ENCODE assay signal across 9 cellular contexts in genomic region chr7:151249034-151249731, GRCh38. TPM values are rescaled to one million over a fixed set of nuclear protein-coding genes. Genes with fewer than 3 reads are reported as not detected.
DNase-seq lines count a peak whose midpoint lies in the region; ATAC-seq, FAIRE-seq and TF ChIP-seq lines count a peak whose summit lies in the region.
"Had no signal": no experiment of that assay in that cellular context is flagged by ENCODE, and none has a peak within 500 bp of the region (broad histone marks: within the 10 kb centered on the region; RNA-seq: fewer than 3 reads in every experiment).

No MANE protein-coding gene starts in this region.

- peak overlapping the region; percentile 23 to 64 (median 52) for H3K4me3 ChIP-seq in pancreas

- no peak for TF ChIP-seq CTCF in pancreas (IDR thresholded peaks at IDR 0.05)

- peak; percentile 56 for DNase-seq in ELR (ENCODE audit: low read depth)
- peak; percentile 40 for DNase-seq in NCI-H226
- peak; percentile 45 for DNase-seq in amniotic epithelial cell (ENCODE audit: low read depth)
- peak; percentile 74 for DNase-seq in left cardiac atrium
- DNase-seq in pancreas = peak; percentile 54 to 84 (median 66)
- no peak for DNase-seq in KG1 (lab: John Stamatoyannopoulos, UW)
- DNase-seq in activated CD4-positive, CD25-positive, alpha-beta regulatory T cell (lab: John Stamatoyannopoulos, UW) = no peak
- no peak for DNase-seq in NCI-H82 (lab: John Stamatoyannopoulos, UW)

- intact Hi-C loops in left cardiac atrium (cut with DNase I) (loop anchor here (5.0 kb wide), 1 partner anchor 53 kb away; no protein-coding TSS in a partner anchor), pancreas (cut with DNase I) (loop anchor here in 1 of 3 donors (10.0 kb wide), 1 partner anchor 56 kb away; no protein-coding TSS in a partner anchor)

- H3K9me3 ChIP-seq in pancreas = no peaks in the 10 kb centered on the region

- no peaks in the 10 kb centered on the region for H3K27me3 ChIP-seq in pancreas

- WGBS in pancreas, 2 donors = 4 to 5% methylated on average over 29 to 45 of the region's 45 CpGs

- H3K27ac ChIP-seq in pancreas = peak overlapping the region; percentile 80 to 88 (median 82)

- no peaks in the 10 kb centered on the region for H3K36me3 ChIP-seq in pancreas

- H3K4me1 ChIP-seq in pancreas = peaks cover 25 to 34% (median 30%) of the 10 kb centered on the region in 3 donors

- ATAC-seq in left cardiac atrium (peak; percentile 15 to 27), pancreas (peak; percentile 22 to 44 (median 34))

- no peak for FAIRE-seq in pancreas (lab: Jason Lieb, UNC)

RNA-seq across cellular contexts. Expression of gene SMARCD3, which starts 0.7 kb away (rescaled TPM):
- total RNA-seq in left cardiac atrium (100 to 1,000 TPM in 1 of 2 donors, 10 to 100 TPM in 1; 95.5 to 107 TPM), pancreas (10 to 100 TPM; 13.0 to 30.8 (median 15.3) TPM)
- polyA plus RNA-seq in pancreas = 10 to 100 TPM; 46.6 to 69.9 TPM

RNA-seq across cellular contexts. Expression of gene CHPF2, which starts 16.9 kb away (rescaled TPM):
- 10 to 100 TPM; 15.0 to 34.5 TPM for total RNA-seq in left cardiac atrium
- 10 to 100 TPM; 12.8 to 27.9 (median 18.9) TPM for total RNA-seq in pancreas
- 10 to 100 TPM; 35.3 to 38.6 TPM for polyA plus RNA-seq in pancreas

RNA-seq across cellular contexts. Expression of gene ABCF2, which starts 22.2 kb away (rescaled TPM):
- total RNA-seq in left cardiac atrium = 10 to 100 TPM; 21.4 to 33.6 TPM
- 10 to 100 TPM in 4 of 6 donors, 1 to 10 TPM in 2; 7.1 to 13.6 (median 11.9) TPM for total RNA-seq in pancreas
- polyA plus RNA-seq in pancreas = 10 to 100 TPM in 1 of 2 donors, 1 to 10 TPM in 1; 9.7 to 10.9 TPM

RNA-seq across cellular contexts. Expression of gene H2BK1, which starts 38.9 kb away (rescaled TPM):
- total RNA-seq in left cardiac atrium = not detected
- total RNA-seq in pancreas = not detected
- not detected for polyA plus RNA-seq in pancreas
- total RNA-seq: subcutaneous adipose tissue had no signal

Comparison
In these comparisons a context has a peak if more than half of its experiments do, and no peak if none do; other contexts are left out.
1. DNase-seq: peak in ELR (single experiment), NCI-H226 (single experiment), amniotic epithelial cell (single experiment), left cardiac atrium (single experiment) and pancreas (6 of 6); none in KG1 (single experiment), activated CD4-positive, CD25-positive, alpha-beta regulatory T cell (0 of 4) and NCI-H82 (single experiment).